In genomic region chr1:56225964-56226594, GRCh38 we compare ENCODE assay signal across 35 cellular contexts.
"Had no signal": no experiment of that assay in that cellular context is flagged by ENCODE, and none has a peak within 500 bp of the region (broad histone marks: within the 10 kb centered on the region; RNA-seq: fewer than 3 reads in every experiment).

No MANE protein-coding gene starts in this region.

- H3K27ac Mint-ChIP-seq: activated B cell treated with CpG ODN at 0.5 μM for 24 hours; activated CD4-positive, alpha-beta memory T cell treated with anti-CD3 and anti-CD28 coated beads for 36 hours; activated naive CD4-positive, alpha-beta T cell treated with anti-CD3 and anti-CD28 coated beads for 36 hours; activated naive CD4-positive, alpha-beta T cell treated with anti-CD3 and anti-CD28 coated beads, Interleukin-2, amount 50 U/mL, for 24 hours; activated naive CD8-positive, alpha-beta T cell treated with anti-CD3 and anti-CD28 coated beads for 36 hours; activated naive CD8-positive, alpha-beta T cell treated with anti-CD3 and anti-CD28 coated beads, Interleukin-2, amount 50 U/mL, for 24 hours; activated T-helper 17 cell treated with anti-CD3 and anti-CD28 coated beads, Interleukin-2, amount 50 U/mL, for 72 hours; effector memory CD8-positive, alpha-beta T cell; T-helper 17 cell; T-helper 2 cell treated with Interferon-gamma antibody and Interleukin-4, amounts not matched to agents 5 μg/mL and 100 μg/mL, for 36 hours had no signal

- H3K36me3 ChIP-seq: adrenal gland, esophagus muscularis mucosa, gastrocnemius medialis, heart left ventricle, WERI-Rb-1 had no signal

- FAIRE-seq: colon had no signal

- H3K4me3 Mint-ChIP-seq: activated B cell treated with CpG ODN at 0.5 μM for 24 hours; activated CD4-positive, alpha-beta memory T cell treated with anti-CD3 and anti-CD28 coated beads for 36 hours; activated naive CD4-positive, alpha-beta T cell treated with anti-CD3 and anti-CD28 coated beads for 36 hours; activated naive CD4-positive, alpha-beta T cell treated with anti-CD3 and anti-CD28 coated beads, Interleukin-2, amount 50 U/mL, for 24 hours; activated naive CD8-positive, alpha-beta T cell treated with anti-CD3 and anti-CD28 coated beads for 36 hours; activated naive CD8-positive, alpha-beta T cell treated with anti-CD3 and anti-CD28 coated beads, Interleukin-2, amount 50 U/mL, for 24 hours; activated T-cell treated with anti-CD3 and anti-CD28 coated beads, Interleukin-2, amount 50 U/mL, for 4 hours; activated T-helper 17 cell treated with anti-CD3 and anti-CD28 coated beads, Interleukin-2, amount 50 U/mL, for 72 hours; effector memory CD8-positive, alpha-beta T cell; T-helper 17 cell; T-helper 2 cell treated with Interferon-gamma antibody and Interleukin-4, amounts not matched to agents 5 μg/mL and 100 μg/mL, for 36 hours had no signal

- H3K9me3 ChIP-seq: adrenal gland, body of pancreas, esophagus muscularis mucosa, gastrocnemius medialis, heart left ventricle had no signal

- H3K36me3 Mint-ChIP-seq: activated naive CD4-positive, alpha-beta T cell treated with anti-CD3 and anti-CD28 coated beads, Interleukin-2, amount 50 U/mL, for 24 hours; activated naive CD8-positive, alpha-beta T cell treated with anti-CD3 and anti-CD28 coated beads for 36 hours had no signal

- DNase-seq: activated B cell treated with CpG ODN at 0.5 μM for 24 hours; activated CD4-positive, alpha-beta memory T cell treated with anti-CD3 and anti-CD28 coated beads for 36 hours; activated CD4-positive, alpha-beta T cell treated with anti-CD3 and anti-CD28 coated beads for 48 hours; activated CD4-positive, alpha-beta T cell treated with anti-CD3 and anti-CD28 coated beads, Interleukin-2, amount 50 U/mL, for 1 hour; activated CD8-positive, alpha-beta memory T cell treated with anti-CD3 and anti-CD28 coated beads, Interleukin-2, amount 50 U/mL, for 48 hours; activated effector memory CD4-positive, alpha-beta T cell treated with Interleukin-2 at 50 U/mL for 16 hours; activated gamma-delta T cell treated with Interleukin-2 at 50 U/mL for 16 hours; activated naive CD4-positive, alpha-beta T cell treated with anti-CD3 and anti-CD28 coated beads for 36 hours; activated naive CD8-positive, alpha-beta T cell treated with anti-CD3 and anti-CD28 coated beads for 36 hours; activated naive CD8-positive, alpha-beta T cell treated with anti-CD3 and anti-CD28 coated beads, Interleukin-2, amount 50 U/mL, for 24 hours; activated T-cell treated with anti-CD3 and anti-CD28 coated beads, Interleukin-2, amount 50 U/mL, for 4 hours; adrenal gland; amygdala; aorta; body of pancreas; caudate nucleus; cortex of kidney; dermis blood vessel endothelial cell; effector CD4-positive, alpha-beta T cell; effector memory CD8-positive, alpha-beta T cell; erythroblast; foreskin keratinocyte; gastrocnemius medialis; glutamatergic neuron; heart left ventricle; T-helper 1 cell; T-helper 17 cell; T1000; WERI-Rb-1 had no signal

- H3K27me3 ChIP-seq: adrenal gland, body of pancreas, esophagus muscularis mucosa, foreskin keratinocyte, gastrocnemius medialis, heart left ventricle had no signal

- H3K4me3 ChIP-seq: adrenal gland, body of pancreas, esophagus muscularis mucosa, gastrocnemius medialis, heart left ventricle had no signal

- H3K4me1 ChIP-seq: adrenal gland, body of pancreas, esophagus muscularis mucosa, foreskin keratinocyte had no signal

- H3K27me3 Mint-ChIP-seq: activated CD4-positive, alpha-beta memory T cell treated with anti-CD3 and anti-CD28 coated beads for 36 hours; activated naive CD4-positive, alpha-beta T cell treated with anti-CD3 and anti-CD28 coated beads, Interleukin-2, amount 50 U/mL, for 24 hours; activated naive CD8-positive, alpha-beta T cell treated with anti-CD3 and anti-CD28 coated beads for 36 hours; activated naive CD8-positive, alpha-beta T cell treated with anti-CD3 and anti-CD28 coated beads, Interleukin-2, amount 50 U/mL, for 24 hours; effector memory CD8-positive, alpha-beta T cell; T-helper 17 cell had no signal

- H3K27ac ChIP-seq: adrenal gland, body of pancreas, esophagus muscularis mucosa, foreskin keratinocyte, gastrocnemius medialis, heart left ventricle, WERI-Rb-1 had no signal

- H3K9me3 Mint-ChIP-seq: activated B cell treated with CpG ODN at 0.5 μM for 24 hours; activated CD4-positive, alpha-beta memory T cell treated with anti-CD3 and anti-CD28 coated beads for 36 hours; activated naive CD4-positive, alpha-beta T cell treated with anti-CD3 and anti-CD28 coated beads for 36 hours; activated T-helper 17 cell treated with anti-CD3 and anti-CD28 coated beads, Interleukin-2, amount 50 U/mL, for 72 hours; T-helper 2 cell treated with Interferon-gamma antibody and Interleukin-4, amounts not matched to agents 5 μg/mL and 100 μg/mL, for 36 hours had no signal

- H3K4me1 Mint-ChIP-seq: activated B cell treated with CpG ODN at 0.5 μM for 24 hours; activated naive CD4-positive, alpha-beta T cell treated with anti-CD3 and anti-CD28 coated beads, Interleukin-2, amount 50 U/mL, for 24 hours; activated naive CD8-positive, alpha-beta T cell treated with anti-CD3 and anti-CD28 coated beads for 36 hours; activated naive CD8-positive, alpha-beta T cell treated with anti-CD3 and anti-CD28 coated beads, Interleukin-2, amount 50 U/mL, for 24 hours; activated T-helper 17 cell treated with anti-CD3 and anti-CD28 coated beads, Interleukin-2, amount 50 U/mL, for 72 hours; T-helper 17 cell had no signal

- ATAC-seq: activated CD4-positive, CD25-positive, alpha-beta regulatory T cell treated with anti-CD3 and anti-CD28 coated beads, Interleukin-2, amount 50 U/mL, for 24 hours; activated naive CD8-positive, alpha-beta T cell treated with anti-CD3 and anti-CD28 coated beads, Interleukin-2, amount 50 U/mL, for 24 hours; activated T-cell treated with anti-CD3 and anti-CD28 coated beads, Interleukin-2, amount 50 U/mL, for 4 hours; activated T-helper 17 cell treated with anti-CD3 and anti-CD28 coated beads, Interleukin-2, amount 50 U/mL, for 72 hours; body of pancreas; effector memory CD8-positive, alpha-beta T cell; foreskin keratinocyte; gastrocnemius medialis; heart left ventricle; T-helper 17 cell had no signal
